Comparison of ENCODE assay signal across 10 cellular contexts in the genomic region with DNA sequence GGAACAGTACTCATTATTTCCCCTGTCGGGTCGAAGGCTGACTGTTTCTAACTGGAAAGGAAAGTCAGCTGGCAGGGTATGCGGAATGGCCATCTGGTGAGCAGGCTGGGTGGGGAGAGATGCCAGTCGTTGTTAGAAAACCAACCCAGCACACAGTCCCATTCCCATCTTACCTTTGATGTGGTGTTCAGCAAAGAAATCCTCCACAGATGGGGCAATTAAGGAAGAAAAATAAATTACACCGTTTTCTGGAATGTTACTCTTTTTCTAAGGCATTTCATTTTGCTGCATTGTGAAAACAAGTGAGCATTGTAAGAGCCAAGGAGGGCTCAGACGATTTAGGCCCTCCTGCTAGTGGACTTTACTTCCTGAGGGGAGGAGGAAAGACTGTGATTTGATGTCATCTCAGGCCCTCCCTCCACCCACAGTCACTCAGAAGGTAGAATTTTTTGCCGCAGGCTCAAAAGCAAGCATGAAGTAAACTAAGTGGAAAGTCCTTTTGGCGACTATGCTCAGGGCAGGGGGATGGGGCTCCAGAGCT. TPM values are rescaled to one million over a fixed set of nuclear protein-coding genes. Genes with fewer than 3 reads are reported as not detected.
A peak's percentile ranks its signal among the peaks of the same experiment; 100 is the strongest.
DNase-seq lines count a peak whose midpoint lies in the region; ATAC-seq and TF ChIP-seq lines count a peak whose summit lies in the region.
"Had no signal": no experiment of that assay in that cellular context is flagged by ENCODE, and none has a peak within 500 bp of the region (broad histone marks: within the 10 kb centered on the region; RNA-seq: fewer than 3 reads in every experiment).

TSS of gene SLC16A4 (minus strand) at position 335 of the 541 bp plus-strand sequence. CDS start 1,703 bp downstream, outside the sequence.

- ATAC-seq in GM21381 (IDR thresholded peaks at IDR 0.05; ENCODE audit: unreplicated experiment) (no peak), GM19452 (IDR thresholded peaks at IDR 0.05; ENCODE audit: unreplicated experiment) (no peak)

- DNase-seq in H7 (peak; percentile 34), brain microvascular endothelial cell (peak; percentile 53), iPS-NIHi11 (ENCODE audit: low spot score) (peak; percentile 41), HAP-1 (ENCODE audit: low spot score in 2 of 2) (no peak)
- no peak for DNase-seq in stimulated activated naive CD4-positive, alpha-beta T cell (lab: John Stamatoyannopoulos, UW)
- DNase-seq: NCI-H1105 treated with DMSO at 0.1 percent for 48 hours, occipital lobe had no signal

- TF ChIP-seq CTCF in brain microvascular endothelial cell (IDR thresholded peaks at IDR 0.05; ENCODE audit: low read depth, low read length, missing control alignments) = no peak

- H3K4me3 ChIP-seq in H7 (ENCODE audit: insufficient read depth, low read depth, low read length) (no peak within 1 kb of the TSS), brain microvascular endothelial cell (ENCODE audit: low read depth, low read length) (peak within 1 kb of the TSS; percentile 50), skeletal muscle tissue (ENCODE audit: low read length in 3 of 3) (peak within 1 kb of the TSS; percentile 3 to 64 (median 47)), HAP-1 (no peak within 1 kb of the TSS)

- H3K27ac ChIP-seq in brain microvascular endothelial cell = peak within 1 kb of the TSS; percentile 88
- peak within 1 kb of the TSS; percentile 53 for H3K27ac ChIP-seq in skeletal muscle tissue (ENCODE audit: low read depth, low read length)

- in situ Hi-C loops in brain microvascular endothelial cell (cut with HindIII; ENCODE audit: low pct_ligation_motif_present, low sequenced_read_pairs) = no loop called here
- in situ Hi-C loops in HAP-1 (cut with MboI; ENCODE audit: low sequenced_read_pairs) = no loop called here

- H3K27me3 ChIP-seq in H7 (ENCODE audit: control insufficient read depth, insufficient read depth, low read length) = no peaks in the 10 kb centered on the region
- no peaks in the 10 kb centered on the region for H3K27me3 ChIP-seq in brain microvascular endothelial cell (replicated peaks)
- no peaks in the 10 kb centered on the region for H3K27me3 ChIP-seq in skeletal muscle tissue (ENCODE audit: control insufficient read depth in 3 of 3, insufficient read depth in 3 of 3, low read length in 3 of 3)
- H3K27me3 ChIP-seq in HAP-1 (ENCODE audit: low read depth) = no peaks in the 10 kb centered on the region

- H3K9ac ChIP-seq in skeletal muscle tissue (ENCODE audit: low read depth in 1 of 3, low read length in 3 of 3) = peak within 1 kb of the TSS; percentile 18 to 54 (median 47)

- H3K9me3 ChIP-seq in skeletal muscle tissue (ENCODE audit: control insufficient read depth in 3 of 3, low read length in 3 of 3) (no peaks in the 10 kb centered on the region), HAP-1 (no peaks in the 10 kb centered on the region)

- H3K4me1 ChIP-seq in skeletal muscle tissue (ENCODE audit: control insufficient read depth in 3 of 3, insufficient read depth in 3 of 3, low read length in 3 of 3) (peaks cover 0 to 15% (median 0%) of the 10 kb centered on the region in 3 donors), HAP-1 (no peaks in the 10 kb centered on the region)

- H3K36me3 ChIP-seq in H7 (replicated peaks; ENCODE audit: control insufficient read depth, insufficient read depth, low read length) = no peaks in the 10 kb centered on the region
- no peaks in the 10 kb centered on the region for H3K36me3 ChIP-seq in brain microvascular endothelial cell (replicated peaks)
- H3K36me3 ChIP-seq in skeletal muscle tissue (ENCODE audit: control insufficient read depth in 3 of 3, insufficient read depth in 3 of 3, low read length in 3 of 3) = peaks cover 0 to 4% (median 0%) of the 10 kb centered on the region in 3 donors
- H3K36me3 ChIP-seq in HAP-1 (replicated peaks) = peaks cover 9% of the 10 kb centered on the region

RNA-seq across cellular contexts. Expression of gene SLC16A4, which starts in this region (rescaled TPM):
- total RNA-seq in H7 (2014; rRNA removed; shearing (Covaris generic)) = 0.41 and 0.42 TPM in 2 replicates
- total RNA-seq in skeletal muscle tissue = 12.5 TPM

Comparison
In these comparisons a context has a peak if more than half of its experiments do, and no peak if none do; other contexts are left out.
1. Peak in DNase-seq in H7; RNA of the gene not detected or under 1 TPM.
2. DNase-seq: peak in brain microvascular endothelial cell (single experiment) and iPS-NIHi11 (single experiment); none in HAP-1 (0 of 2) and stimulated activated naive CD4-positive, alpha-beta T cell (0 of 6).
3. H3K4me3 ChIP-seq: peak in brain microvascular endothelial cell (single experiment) and skeletal muscle tissue (3 of 3); none in H7 (single experiment) and HAP-1 (single experiment).